Comparison of ENCODE assay signal across 8 cellular contexts in genomic region chr1:206770531-206771352, GRCh38. TPM values are rescaled to one million over a fixed set of nuclear protein-coding genes. Genes with fewer than 3 reads are reported as not detected.
DNase-seq lines count a peak whose midpoint lies in the region; ATAC-seq lines count a peak whose summit lies in the region.

IL19 (plus strand) TSS chr1:206770773; CDS start chr1:206836663, 65,890 bp downstream.

- H3K4me3 Mint-ChIP-seq in activated T-helper 1 cell treated with anti-CD3 and anti-CD28 coated beads, Interleukin-12 subunit alpha, Interleukin-12 subunit beta, Interleukin-2, Interleukin-4 antibody, amounts not matched to agents 30 ng/mL and 10 ng/mL and 1 ng/mL, durations not matched to agents 14 hours and 24 hours and 36 hours = peak within 1 kb of the TSS; percentile 41
- H3K4me3 Mint-ChIP-seq in memory B cell = peak within 1 kb of the TSS; percentile 50

- H3K27ac Mint-ChIP-seq in activated T-helper 1 cell treated with anti-CD3 and anti-CD28 coated beads, Interleukin-12 subunit alpha, Interleukin-12 subunit beta, Interleukin-2, Interleukin-4 antibody, amounts not matched to agents 30 ng/mL and 10 ng/mL and 1 ng/mL, durations not matched to agents 14 hours and 24 hours and 36 hours = no peak within 1 kb of the TSS
- H3K27ac Mint-ChIP-seq in memory B cell = peak within 1 kb of the TSS; percentile 6

- no peaks in the 10 kb centered on the region for H3K36me3 Mint-ChIP-seq in activated T-helper 1 cell treated with anti-CD3 and anti-CD28 coated beads, Interleukin-12 subunit alpha, Interleukin-12 subunit beta, Interleukin-2, Interleukin-4 antibody, amounts not matched to agents 30 ng/mL and 10 ng/mL and 1 ng/mL, durations not matched to agents 14 hours and 24 hours and 36 hours (ENCODE audit: low read depth)
- H3K36me3 Mint-ChIP-seq in memory B cell = no peaks in the 10 kb centered on the region

- ATAC-seq in HG03064 (IDR thresholded peaks at IDR 0.05; ENCODE audit: low read depth, unreplicated experiment) (peak; percentile 31), memory B cell (ENCODE audit: low read depth) (no peak), GM18520 (IDR thresholded peaks at IDR 0.05; ENCODE audit: unreplicated experiment) (no peak)

- H3K4me1 Mint-ChIP-seq in activated T-helper 1 cell treated with anti-CD3 and anti-CD28 coated beads, Interleukin-12 subunit alpha, Interleukin-12 subunit beta, Interleukin-2, Interleukin-4 antibody, amounts not matched to agents 30 ng/mL and 10 ng/mL and 1 ng/mL, durations not matched to agents 14 hours and 24 hours and 36 hours (ENCODE audit: low read depth) = peaks cover 75% of the 10 kb centered on the region
- H3K4me1 Mint-ChIP-seq in memory B cell = peaks cover 63% of the 10 kb centered on the region

- H3K27me3 Mint-ChIP-seq in activated T-helper 1 cell treated with anti-CD3 and anti-CD28 coated beads, Interleukin-12 subunit alpha, Interleukin-12 subunit beta, Interleukin-2, Interleukin-4 antibody, amounts not matched to agents 30 ng/mL and 10 ng/mL and 1 ng/mL, durations not matched to agents 14 hours and 24 hours and 36 hours (ENCODE audit: insufficient read depth) = peaks cover 43% of the 10 kb centered on the region
- no peaks in the 10 kb centered on the region for H3K27me3 Mint-ChIP-seq in memory B cell

- peak; percentile 64 for DNase-seq in GDM1 (lab: John Stamatoyannopoulos, UW)
- DNase-seq in activated T-helper 1 cell treated with anti-CD3 and anti-CD28 coated beads, Interleukin-12 subunit alpha, Interleukin-12 subunit beta, Interleukin-2, Interleukin-4 antibody, amounts not matched to agents 30 ng/mL and 10 ng/mL and 1 ng/mL, durations not matched to agents 14 hours and 24 hours and 36 hours (ENCODE audit: low spot score) = no peak
- DNase-seq in memory B cell (ENCODE audit: low spot score in 2 of 2) = no peak
- DNase-seq in epidermal melanocyte (ENCODE audit: insufficient read length, low spot score) = no peak
- DNase-seq in NCI-H2081 treated with DMSO at 0.1 percent for 48 hours (lab: John Stamatoyannopoulos, UW) = no peak
- DNase-seq in NCI-H1417 (lab: John Stamatoyannopoulos, UW) = no peak

- no peaks in the 10 kb centered on the region for H3K9me3 Mint-ChIP-seq in activated T-helper 1 cell treated with anti-CD3 and anti-CD28 coated beads, Interleukin-12 subunit alpha, Interleukin-12 subunit beta, Interleukin-2, Interleukin-4 antibody, amounts not matched to agents 30 ng/mL and 10 ng/mL and 1 ng/mL, durations not matched to agents 14 hours and 24 hours and 36 hours
- no peaks in the 10 kb centered on the region for H3K9me3 Mint-ChIP-seq in memory B cell

- intact Hi-C loops in activated T-helper 1 cell treated with anti-CD3 and anti-CD28 coated beads, Interleukin-12 subunit alpha, Interleukin-12 subunit beta, Interleukin-2, Interleukin-4 antibody, amounts not matched to agents 30 ng/mL and 10 ng/mL and 1 ng/mL, durations not matched to agents 14 hours and 24 hours and 36 hours (cut with micrococcal nuclease) = no loop called here

RNA-seq across cellular contexts. Expression of gene IL19, which starts in this region (rescaled TPM):
- total RNA-seq in activated T-helper 1 cell treated with anti-CD3 and anti-CD28 coated beads, Interleukin-12 subunit alpha, Interleukin-12 subunit beta, Interleukin-2, Interleukin-4 antibody, amounts not matched to agents 30 ng/mL and 10 ng/mL and 1 ng/mL, durations not matched to agents 14 hours and 24 hours and 36 hours = not detected in 2 replicates
